8 cellular contexts compared by ENCODE assay signal in the genomic region with DNA sequence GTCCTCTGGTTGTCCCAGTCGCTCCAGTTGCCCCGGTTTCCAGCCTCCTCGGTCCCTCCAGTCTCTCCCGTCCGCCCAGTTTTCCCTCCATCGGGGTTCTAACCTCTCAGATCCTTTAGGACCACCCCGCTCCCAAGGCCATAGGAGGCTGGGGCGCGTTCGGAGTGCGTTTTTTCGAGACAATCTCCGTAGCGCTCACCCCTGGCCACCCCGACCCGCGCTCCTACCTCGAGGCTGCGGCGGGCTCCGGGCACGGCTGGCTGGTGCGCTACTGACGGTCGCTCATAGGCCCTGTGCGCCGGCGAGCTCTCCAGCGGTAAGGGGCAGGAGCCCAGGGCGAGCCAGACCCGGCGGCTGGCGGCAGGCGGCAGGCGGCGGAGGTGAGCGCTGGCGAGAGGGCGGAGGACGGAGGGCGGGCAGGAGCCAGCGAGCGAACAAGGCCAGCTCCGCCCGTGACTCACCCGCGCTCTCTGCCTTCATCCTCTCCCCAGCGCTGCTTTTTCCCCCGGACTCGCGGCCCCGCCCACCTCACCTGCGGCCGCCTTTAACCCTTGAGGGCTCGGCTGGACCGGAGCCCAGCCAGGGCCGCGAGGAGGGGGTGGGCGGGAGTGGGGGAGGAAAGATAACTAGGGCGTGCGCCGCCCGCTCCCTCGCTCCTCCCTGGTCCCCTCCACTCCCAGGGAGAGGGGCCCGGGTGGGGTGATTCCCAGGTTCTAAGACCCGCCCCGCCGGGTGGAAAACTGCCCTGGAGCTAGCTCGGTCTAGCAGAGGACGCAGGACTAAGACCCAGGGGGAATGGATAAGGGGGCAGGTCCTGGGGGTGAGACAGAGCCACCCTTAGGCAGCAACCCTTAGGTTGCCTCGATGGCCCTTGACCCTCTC. TPM values are rescaled to one million over a fixed set of nuclear protein-coding genes. Genes with fewer than 3 reads are reported as not detected.
DNase-seq lines count a peak whose midpoint lies in the region; ATAC-seq and TF ChIP-seq lines count a peak whose summit lies in the region.

A gene (minus strand): TSS at position 472 of the 882 bp plus-strand sequence. CDS start 2,734 bp downstream, outside the sequence.

- peak; percentile 84 for ATAC-seq in T-helper 17 cell
- ATAC-seq in HG02610 (IDR thresholded peaks at IDR 0.05; ENCODE audit: unreplicated experiment) = no peak

- H3K27me3 ChIP-seq in BE2C (peaks cover 99% of the 10 kb centered on the region), ascending aorta (peaks cover 48% of the 10 kb centered on the region)

- H3K36me3 Mint-ChIP-seq in T-helper 17 cell (ENCODE audit: low read depth) = peaks cover 3% of the 10 kb centered on the region

- H3K4me1 Mint-ChIP-seq in T-helper 17 cell = peaks cover 32% of the 10 kb centered on the region

- H3K4me3 ChIP-seq in BE2C (ENCODE audit: low read depth, low read length) = no peak within 1 kb of the TSS
- peak within 1 kb of the TSS; percentile 43 to 46 for H3K4me3 ChIP-seq in ascending aorta
- peak within 1 kb of the TSS; percentile 71 for H3K4me3 ChIP-seq in iPS-18c (ENCODE audit: insufficient read depth, low read depth, low read length)

- H3K4me3 Mint-ChIP-seq in T-helper 17 cell = peak within 1 kb of the TSS; percentile 84

- peaks cover 81% of the 10 kb centered on the region for H3K27me3 Mint-ChIP-seq in T-helper 17 cell

- intact Hi-C loops in ascending aorta (cut with DNase I) = no loop called here

- H3K27ac Mint-ChIP-seq in T-helper 17 cell = no peak within 1 kb of the TSS

- TF ChIP-seq CTCF in BE2C (IDR thresholded peaks at IDR 0.05; ENCODE audit: low read depth, low read length) = no peak
- TF ChIP-seq CTCF in ascending aorta (IDR thresholded peaks at IDR 0.05) = peak in 1 of 3 experiments; percentile 31

- peak; percentile 72 for DNase-seq in BE2C
- DNase-seq in Kasumi-1 (lab: John Stamatoyannopoulos, UW) = peak; percentile 22 to 24
- DNase-seq in T-helper 17 cell = peak; percentile 31 to 41 (median 41)
- no peak for DNase-seq in ascending aorta (ENCODE audit: low spot score in 2 of 2)
- peak; percentile 71 for DNase-seq in stimulated activated CD4-positive, alpha-beta T cell treated with anti-CD3 and anti-CD28 coated beads, Interleukin-12 subunit alpha, Interleukin-12 subunit beta, amount 100 ng/mL, for 4 hours
- no peak for DNase-seq in MV-4-11 (lab: John Stamatoyannopoulos, UW)

- H3K4me1 ChIP-seq in BE2C (no peaks in the 10 kb centered on the region), ascending aorta (peaks cover 5 to 16% of the 10 kb centered on the region in 2 donors)

- H3K9me3 ChIP-seq in BE2C = no peaks in the 10 kb centered on the region
- H3K9me3 ChIP-seq in T-helper 17 cell (ENCODE audit: control insufficient read depth, low read length, poor library complexity, severe bottlenecking) = no peaks in the 10 kb centered on the region
- no peaks in the 10 kb centered on the region for H3K9me3 ChIP-seq in ascending aorta
- H3K9me3 ChIP-seq in iPS-18c (ENCODE audit: control insufficient read depth, insufficient read depth, low read length) = no peaks in the 10 kb centered on the region

- H3K27ac ChIP-seq in ascending aorta = no peak within 1 kb of the TSS

- no peaks in the 10 kb centered on the region for H3K36me3 ChIP-seq in BE2C
- H3K36me3 ChIP-seq in ascending aorta = no peaks in the 10 kb centered on the region

RNA-seq across cellular contexts. Expression of the gene that starts here (rescaled TPM):
- polyA plus RNA-seq in BE2C (2012; ENCODE audit: insufficient read depth, insufficient read length, low read depth) = 0.79 TPM
- under 1 TPM; 0.20 to 0.21 TPM for total RNA-seq in T-helper 17 cell
- 0.11 TPM for total RNA-seq in ascending aorta

Comparison
In these comparisons a context has a peak if more than half of its experiments do, and no peak if none do; other contexts are left out.
1. Peak in DNase-seq and ATAC-seq in T-helper 17 cell; RNA of the gene not detected or under 1 TPM.
2. DNase-seq: peak in BE2C (single experiment), Kasumi-1 (2 of 2) and stimulated activated CD4-positive, alpha-beta T cell treated with anti-CD3 and anti-CD28 coated beads, Interleukin-12 subunit alpha, Interleukin-12 subunit beta, amount 100 ng/mL, for 4 hours (single experiment); none in ascending aorta (0 of 2) and MV-4-11 (single experiment).